In the genomic region with DNA sequence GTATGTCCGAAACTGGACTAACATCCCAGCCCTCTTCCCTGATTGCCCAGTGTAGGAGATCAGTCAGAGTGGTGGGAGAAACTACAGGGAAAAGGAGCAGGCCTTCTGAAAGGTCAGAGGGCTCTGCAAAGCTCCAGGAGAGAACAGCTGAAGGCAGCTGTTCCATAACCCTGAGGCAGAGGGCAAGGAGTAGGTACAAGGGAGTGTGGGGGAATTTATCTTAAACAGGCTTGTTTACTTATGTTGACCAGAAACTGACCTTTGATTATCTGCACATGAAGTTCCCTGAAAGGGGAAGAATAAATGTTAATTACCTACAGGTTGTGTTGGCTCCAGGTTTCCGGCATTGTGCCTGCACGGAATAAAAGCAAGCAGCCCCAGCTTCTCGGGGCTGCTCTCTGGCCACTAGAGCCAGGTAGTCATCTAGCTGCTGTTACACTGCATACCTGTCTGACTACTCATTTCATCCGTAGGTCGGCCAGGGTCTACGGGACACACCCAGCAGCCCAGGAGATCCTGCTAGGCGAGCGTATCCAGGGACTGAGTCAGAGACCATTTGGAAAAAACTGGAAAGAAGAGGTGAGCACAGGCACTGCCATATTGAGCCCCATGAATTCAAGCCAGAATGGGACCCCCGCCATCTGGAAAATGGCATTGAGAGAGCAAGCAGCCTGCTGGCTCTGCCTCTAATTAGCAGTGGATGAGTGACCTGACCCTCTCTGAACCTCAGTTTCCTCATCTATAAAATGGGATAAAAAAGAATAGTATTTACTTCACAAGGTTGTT, we compare ENCODE assay signal across 11 cellular contexts. TPM values are rescaled to one million over a fixed set of nuclear protein-coding genes. Genes with fewer than 3 reads are reported as not detected.
DNase-seq lines count a peak whose midpoint lies in the region; ATAC-seq and TF ChIP-seq lines count a peak whose summit lies in the region.
"Had no signal": no experiment of that assay in that cellular context is flagged by ENCODE, and none has a peak within 500 bp of the region (broad histone marks: within the 10 kb centered on the region; RNA-seq: fewer than 3 reads in every experiment).

No MANE protein-coding gene starts in this region.

- H3K27me3 ChIP-seq in duodenal mucosa (ENCODE audit: control insufficient read depth in 1 of 2, insufficient read depth in 2 of 2, low read length in 2 of 2) (no peaks in the 10 kb centered on the region), esophagus muscularis mucosa (no peaks in the 10 kb centered on the region)

- no peaks in the 10 kb centered on the region for H3K36me3 Mint-ChIP-seq in stimulated activated naive B cell treated with anti-CD40 and anti-IgM and Interleukin-4, amounts not matched to agents 10 μg/mL and 1 μg/mL and 100 μg/mL, for 72 hours
- H3K36me3 Mint-ChIP-seq: T-cell had no signal

- H3K4me3 ChIP-seq in duodenal mucosa (ENCODE audit: low read depth in 1 of 2, low read length in 2 of 2) = peak overlapping the region; percentile 32 to 35
- no peak overlapping the region for H3K4me3 ChIP-seq in coronary artery
- H3K4me3 ChIP-seq in esophagus muscularis mucosa = no peak overlapping the region

- H3K27ac ChIP-seq in duodenal mucosa (ENCODE audit: low read depth, low read length) = peak overlapping the region; percentile 75
- no peak overlapping the region for H3K27ac ChIP-seq in coronary artery
- no peak overlapping the region for H3K27ac ChIP-seq in esophagus muscularis mucosa (replicated peaks in 1 of 4)

- TF ChIP-seq EP300 in esophagus muscularis mucosa (IDR thresholded peaks at IDR 0.05) = no peak

- no peak overlapping the region for H3K4me3 Mint-ChIP-seq in stimulated activated naive B cell treated with anti-CD40 and anti-IgM and Interleukin-4, amounts not matched to agents 10 μg/mL and 1 μg/mL and 100 μg/mL, for 72 hours
- H3K4me3 Mint-ChIP-seq: B cell, T-cell had no signal

- peak; percentile 69 for DNase-seq in A172 (ENCODE audit: low spot score)
- DNase-seq in LoVo (ENCODE audit: low spot score) = peak; percentile 93
- peak; percentile 80 for DNase-seq in mucosa of gallbladder (ENCODE audit: low spot score)
- DNase-seq in stimulated activated naive B cell treated with anti-CD40 and anti-IgM and Interleukin-4, amounts not matched to agents 10 μg/mL and 1 μg/mL and 100 μg/mL, for 72 hours = no peak
- DNase-seq in coronary artery (ENCODE audit: low spot score) = no peak
- no peak for DNase-seq in esophagus muscularis mucosa (ENCODE audit: extremely low spot score)
- DNase-seq: stimulated activated CD4-positive, alpha-beta T cell treated with anti-CD3 and anti-CD28 coated beads, Interleukin-4, amount 100 ng/mL, for 1 hour; T-cell had no signal

- peaks cover 3 to 7% of the 10 kb centered on the region in 2 donors for H3K4me1 Mint-ChIP-seq in stimulated activated naive B cell treated with anti-CD40 and anti-IgM and Interleukin-4, amounts not matched to agents 10 μg/mL and 1 μg/mL and 100 μg/mL, for 72 hours

- no peaks in the 10 kb centered on the region for H3K9me3 ChIP-seq in duodenal mucosa (ENCODE audit: control insufficient read depth in 1 of 2, low read length in 2 of 2)
- no peaks in the 10 kb centered on the region for H3K9me3 ChIP-seq in esophagus muscularis mucosa

- TF ChIP-seq CTCF in coronary artery (IDR thresholded peaks at IDR 0.05) (no peak), esophagus muscularis mucosa (IDR thresholded peaks at IDR 0.05) (no peak)

- WGBS in esophagus muscularis mucosa = 83% methylated on average over 9 of the region's 10 CpGs

- no peak for ATAC-seq in GM19395 (IDR thresholded peaks at IDR 0.05; ENCODE audit: unreplicated experiment)
- no peak for ATAC-seq in stimulated activated naive B cell treated with anti-CD40 and anti-IgM and Interleukin-4, amounts not matched to agents 10 μg/mL and 1 μg/mL and 100 μg/mL, for 72 hours (replicated peaks)
- ATAC-seq: T-cell had no signal

- no peak for TF ChIP-seq POLR2A in esophagus muscularis mucosa (IDR thresholded peaks at IDR 0.05; ENCODE audit: low read depth)

- intact Hi-C loops in esophagus muscularis mucosa (cut with DNase I) = no loop called here

- H3K27ac Mint-ChIP-seq in stimulated activated naive B cell treated with anti-CD40 and anti-IgM and Interleukin-4, amounts not matched to agents 10 μg/mL and 1 μg/mL and 100 μg/mL, for 72 hours = no peak overlapping the region
- H3K27ac Mint-ChIP-seq: B cell, T-cell had no signal

- H3K9ac ChIP-seq in duodenal mucosa (ENCODE audit: low read depth in 1 of 2, low read length in 2 of 2) = peak overlapping the region; percentile 30 to 48

- H3K4me1 ChIP-seq in duodenal mucosa (ENCODE audit: control insufficient read depth in 1 of 2, insufficient read depth in 2 of 2, low read length in 2 of 2) (peaks cover 38 to 42% of the 10 kb centered on the region in 2 donors), esophagus muscularis mucosa (peaks cover 4 to 30% (median 28%) of the 10 kb centered on the region in 4 donors)

- H3K9me3 Mint-ChIP-seq in stimulated activated naive B cell treated with anti-CD40 and anti-IgM and Interleukin-4, amounts not matched to agents 10 μg/mL and 1 μg/mL and 100 μg/mL, for 72 hours = no peaks in the 10 kb centered on the region
- H3K9me3 Mint-ChIP-seq: T-cell had no signal

- no peaks in the 10 kb centered on the region for H3K36me3 ChIP-seq in duodenal mucosa (ENCODE audit: control insufficient read depth in 1 of 2, insufficient read depth in 2 of 2, low read length in 2 of 2)
- no peaks in the 10 kb centered on the region for H3K36me3 ChIP-seq in esophagus muscularis mucosa

- no peaks in the 10 kb centered on the region for H3K27me3 Mint-ChIP-seq in stimulated activated naive B cell treated with anti-CD40 and anti-IgM and Interleukin-4, amounts not matched to agents 10 μg/mL and 1 μg/mL and 100 μg/mL, for 72 hours
- H3K27me3 Mint-ChIP-seq: B cell, T-cell had no signal

RNA-seq across cellular contexts. Expression of a gene that starts 14.9 kb away (rescaled TPM):
- total RNA-seq in A172 (2014; rRNA removed; shearing (Covaris generic)) = 0.19 and 1.1 TPM in 2 replicates
- total RNA-seq in mucosa of gallbladder (39.7 TPM), esophagus muscularis mucosa (1 to 10 TPM; 4.6 to 9.3 (median 8.0) TPM)

RNA-seq across cellular contexts. Expression of a gene that starts 15.8 kb away (rescaled TPM):
- 222 and 346 TPM in 2 replicates for total RNA-seq in A172 (2014; rRNA removed; shearing (Covaris generic))
- 48.7 TPM for total RNA-seq in mucosa of gallbladder
- 10 to 100 TPM; 15.0 to 25.7 (median 16.8) TPM for total RNA-seq in esophagus muscularis mucosa

RNA-seq across cellular contexts. Expression of a gene that starts 31.2 kb away (rescaled TPM):
- 4.8 and 4.9 TPM in 2 replicates for total RNA-seq in A172 (2014; rRNA removed; shearing (Covaris generic))
- 0.26 TPM for total RNA-seq in mucosa of gallbladder
- not detected for total RNA-seq in esophagus muscularis mucosa

Comparison
In these comparisons a context has a peak if more than half of its experiments do, and no peak if none do; other contexts are left out.
1. DNase-seq: peak in A172 (single experiment), LoVo (single experiment) and mucosa of gallbladder (single experiment); none in stimulated activated naive B cell treated with anti-CD40 and anti-IgM and Interleukin-4, amounts not matched to agents 10 μg/mL and 1 μg/mL and 100 μg/mL, for 72 hours (single experiment), coronary artery (single experiment) and esophagus muscularis mucosa (single experiment).
2. H3K4me3 ChIP-seq: peak in duodenal mucosa (2 of 2); none in coronary artery (single experiment) and esophagus muscularis mucosa (0 of 4).